ENCODE assay signal across 8 cellular contexts in the genomic region with DNA sequence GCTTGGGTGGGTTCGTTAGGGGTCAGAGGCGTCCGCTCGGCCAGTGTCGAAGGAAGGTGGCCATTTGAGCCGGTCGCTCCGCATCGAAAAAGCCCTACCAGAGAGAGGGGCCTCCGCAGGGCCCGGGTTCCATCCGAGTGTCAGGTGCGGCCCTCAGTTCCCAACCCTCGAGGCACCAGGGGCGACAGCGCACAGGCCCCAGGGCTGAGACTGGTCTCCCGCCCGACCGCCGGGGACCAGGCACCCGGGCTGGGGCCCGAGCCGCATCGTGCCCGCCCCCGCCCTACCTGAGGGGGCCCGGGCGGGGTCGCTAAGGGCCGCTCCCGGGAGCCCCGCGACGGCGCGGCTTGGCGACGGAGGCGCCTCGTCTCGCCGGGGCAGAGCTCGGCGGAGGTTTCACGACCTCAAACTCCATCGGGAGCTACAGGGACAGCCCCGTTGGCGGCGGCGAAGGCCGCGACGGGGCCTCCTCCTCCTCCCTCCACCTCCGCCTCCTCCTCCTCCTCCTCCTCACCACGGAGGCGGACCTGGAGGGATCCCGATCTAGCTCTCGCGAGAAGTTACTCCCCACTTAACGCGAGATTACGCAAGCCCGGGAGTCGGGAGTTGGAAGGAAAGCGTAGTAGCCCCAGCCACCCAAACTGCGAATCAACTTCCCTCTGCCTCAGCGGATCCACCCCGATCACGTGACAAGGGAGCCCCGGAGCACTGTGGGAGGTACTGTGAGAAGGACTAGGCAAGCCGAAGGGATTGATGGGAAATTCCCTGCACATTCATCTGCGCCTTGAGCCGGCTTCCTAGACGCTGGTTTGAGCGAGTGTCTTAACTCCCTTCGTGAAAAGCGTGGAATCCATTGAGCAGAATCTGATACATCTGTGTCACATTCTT. TPM values are rescaled to one million over a fixed set of nuclear protein-coding genes. Genes with fewer than 3 reads are reported as not detected.
DNase-seq lines count a peak whose midpoint lies in the region; ATAC-seq and TF ChIP-seq lines count a peak whose summit lies in the region.

A gene with protein sequence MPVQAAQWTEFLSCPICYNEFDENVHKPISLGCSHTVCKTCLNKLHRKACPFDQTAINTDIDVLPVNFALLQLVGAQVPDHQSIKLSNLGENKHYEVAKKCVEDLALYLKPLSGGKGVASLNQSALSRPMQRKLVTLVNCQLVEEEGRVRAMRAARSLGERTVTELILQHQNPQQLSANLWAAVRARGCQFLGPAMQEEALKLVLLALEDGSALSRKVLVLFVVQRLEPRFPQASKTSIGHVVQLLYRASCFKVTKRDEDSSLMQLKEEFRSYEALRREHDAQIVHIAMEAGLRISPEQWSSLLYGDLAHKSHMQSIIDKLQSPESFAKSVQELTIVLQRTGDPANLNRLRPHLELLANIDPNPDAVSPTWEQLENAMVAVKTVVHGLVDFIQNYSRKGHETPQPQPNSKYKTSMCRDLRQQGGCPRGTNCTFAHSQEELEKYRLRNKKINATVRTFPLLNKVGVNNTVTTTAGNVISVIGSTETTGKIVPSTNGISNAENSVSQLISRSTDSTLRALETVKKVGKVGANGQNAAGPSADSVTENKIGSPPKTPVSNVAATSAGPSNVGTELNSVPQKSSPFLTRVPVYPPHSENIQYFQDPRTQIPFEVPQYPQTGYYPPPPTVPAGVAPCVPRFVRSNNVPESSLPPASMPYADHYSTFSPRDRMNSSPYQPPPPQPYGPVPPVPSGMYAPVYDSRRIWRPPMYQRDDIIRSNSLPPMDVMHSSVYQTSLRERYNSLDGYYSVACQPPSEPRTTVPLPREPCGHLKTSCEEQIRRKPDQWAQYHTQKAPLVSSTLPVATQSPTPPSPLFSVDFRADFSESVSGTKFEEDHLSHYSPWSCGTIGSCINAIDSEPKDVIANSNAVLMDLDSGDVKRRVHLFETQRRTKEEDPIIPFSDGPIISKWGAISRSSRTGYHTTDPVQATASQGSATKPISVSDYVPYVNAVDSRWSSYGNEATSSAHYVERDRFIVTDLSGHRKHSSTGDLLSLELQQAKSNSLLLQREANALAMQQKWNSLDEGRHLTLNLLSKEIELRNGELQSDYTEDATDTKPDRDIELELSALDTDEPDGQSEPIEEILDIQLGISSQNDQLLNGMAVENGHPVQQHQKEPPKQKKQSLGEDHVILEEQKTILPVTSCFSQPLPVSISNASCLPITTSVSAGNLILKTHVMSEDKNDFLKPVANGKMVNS (minus strand): TSS at position 537 of the 888 bp plus-strand sequence. CDS start 7,850 bp downstream, outside the sequence.

- H3K27me3 ChIP-seq in upper lobe of right lung = no peaks in the 10 kb centered on the region

- intact Hi-C loops in left cardiac atrium (cut with DNase I) (no loop called here), posterior vena cava (cut with DNase I) (no loop called here), upper lobe of right lung (cut with DNase I) (no loop called here)

- peak within 1 kb of the TSS; percentile 84 for H3K4me3 ChIP-seq in upper lobe of right lung

- peaks cover 23% of the 10 kb centered on the region for H3K36me3 ChIP-seq in upper lobe of right lung

- no peaks in the 10 kb centered on the region for H3K9me3 ChIP-seq in T-helper 17 cell (ENCODE audit: control insufficient read depth, low read length, poor library complexity, severe bottlenecking)
- H3K9me3 ChIP-seq in upper lobe of right lung = no peaks in the 10 kb centered on the region

- no peaks in the 10 kb centered on the region for H3K27me3 Mint-ChIP-seq in T-helper 17 cell

- peak; percentile 97 for DNase-seq in NCI-H1694 treated with DMSO at 0.1 percent for 48 hours (lab: John Stamatoyannopoulos, UW)
- peak; percentile 85 to 96 (median 92) for DNase-seq in T-helper 17 cell
- DNase-seq in amygdala (lab: John Stamatoyannopoulos, UW) = peak; percentile 80 to 100 (median 99)
- peak; percentile 98 for DNase-seq in left cardiac atrium
- peak; percentile 99 for DNase-seq in posterior vena cava (ENCODE audit: low spot score)
- peak; percentile 99 for DNase-seq in upper lobe of right lung

- ATAC-seq in HG02885 (IDR thresholded peaks at IDR 0.05; ENCODE audit: poor library complexity, unreplicated experiment) (peak; percentile 89), T-helper 17 cell (peak; percentile 92), left cardiac atrium (peak; percentile 99), upper lobe of right lung (peak; percentile 98)

- H3K4me1 Mint-ChIP-seq in T-helper 17 cell = peaks cover 11% of the 10 kb centered on the region

- TF ChIP-seq POLR2A in GM15510 (IDR thresholded peaks at IDR 0.05; ENCODE audit: borderline replicate concordance, extremely low read depth, insufficient read length) = peak; percentile 86

- peak within 1 kb of the TSS; percentile 91 for H3K27ac ChIP-seq in upper lobe of right lung

- H3K27ac Mint-ChIP-seq in T-helper 17 cell = peak within 1 kb of the TSS; percentile 94

- peak within 1 kb of the TSS; percentile 91 for H3K4me3 Mint-ChIP-seq in T-helper 17 cell

- H3K36me3 Mint-ChIP-seq in T-helper 17 cell (ENCODE audit: low read depth) = no peaks in the 10 kb centered on the region

- H3K4me1 ChIP-seq in upper lobe of right lung = peaks cover 33% of the 10 kb centered on the region

- TF ChIP-seq CTCF in upper lobe of right lung (IDR thresholded peaks at IDR 0.05) = no peak

RNA-seq across cellular contexts. Expression of the gene that starts here (rescaled TPM):
- total RNA-seq in T-helper 17 cell (10 to 100 TPM; 51.5 to 69.6 TPM), left cardiac atrium (10 to 100 TPM; 36.7 to 41.1 TPM), posterior vena cava (10 to 100 TPM; 35.1 to 46.8 TPM), upper lobe of right lung (44.3 TPM)

Comparison
In these comparisons a context has a peak if more than half of its experiments do, and no peak if none do; other contexts are left out.
1. Peak in every context shown above with its lines: DNase-seq, ATAC-seq, H3K4me3 ChIP-seq and H3K27ac ChIP-seq.